Comparison of ENCODE assay signal across 14 cellular contexts in the genomic region with DNA sequence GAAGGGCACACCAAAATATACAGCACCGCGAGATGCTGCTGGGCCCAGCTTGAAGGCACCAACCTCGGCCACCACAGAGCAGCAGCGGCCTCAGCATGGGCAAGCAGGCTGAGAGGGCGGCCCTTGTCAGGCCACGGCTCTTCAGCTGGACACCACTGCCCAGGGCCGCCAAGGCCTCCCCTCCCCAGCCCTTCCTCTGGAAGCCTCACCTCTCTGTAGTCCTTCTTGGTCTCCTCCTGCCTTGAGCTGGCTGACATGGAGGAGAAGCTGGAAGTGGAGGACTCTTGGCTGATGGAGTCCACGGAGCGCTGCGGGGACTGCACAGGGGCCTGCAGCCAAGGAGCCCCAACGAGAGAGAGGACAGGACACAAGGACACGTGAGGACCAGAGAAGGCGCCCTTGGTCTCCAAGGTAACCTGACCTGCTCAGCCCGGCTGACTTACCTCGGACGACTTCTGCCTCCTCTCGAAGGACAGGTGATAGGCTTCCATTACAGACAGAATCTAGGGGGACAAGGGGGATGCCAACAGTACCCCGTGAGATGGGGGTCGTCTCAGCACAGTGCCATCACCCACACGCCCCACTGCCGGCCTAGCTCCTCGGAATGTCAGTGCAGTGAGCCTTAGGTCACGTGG. TPM values are rescaled to one million over a fixed set of nuclear protein-coding genes. Genes with fewer than 3 reads are reported as not detected.
DNase-seq lines count a peak whose midpoint lies in the region; ATAC-seq and TF ChIP-seq lines count a peak whose summit lies in the region.
"Had no signal": no experiment of that assay in that cellular context is flagged by ENCODE, and none has a peak within 500 bp of the region (broad histone marks: within the 10 kb centered on the region; RNA-seq: fewer than 3 reads in every experiment).

No MANE protein-coding gene starts in this region.

- no peak overlapping the region for H3K4me2 ChIP-seq in neural progenitor cell
- H3K4me2 ChIP-seq: A549 had no signal

- H3K4me3 Mint-ChIP-seq in chondrocyte (ENCODE audit: unreplicated experiment) = no peak overlapping the region
- H3K4me3 Mint-ChIP-seq in nephron progenitor cell = no peak overlapping the region
- H3K4me3 Mint-ChIP-seq in neural progenitor cell = no peak overlapping the region
- H3K4me3 Mint-ChIP-seq: CD4-positive, alpha-beta T cell; H9 had no signal

- H3K4me3 ChIP-seq in neural progenitor cell = no peak overlapping the region
- H3K4me3 ChIP-seq: A549 had no signal

- no peak overlapping the region for H3K9ac ChIP-seq in neural progenitor cell

- ATAC-seq in activated naive CD4-positive, alpha-beta T cell treated with anti-CD3 and anti-CD28 coated beads, Interleukin-2, amount 50 U/mL, for 72 hours = no peak
- ATAC-seq in GM21723 (IDR thresholded peaks at IDR 0.05; ENCODE audit: unreplicated experiment) = no peak
- ATAC-seq: A549 had no signal

- peaks cover 1 to 6% of the 10 kb centered on the region in 2 donors for H3K36me3 Mint-ChIP-seq in activated naive CD4-positive, alpha-beta T cell treated with anti-CD3 and anti-CD28 coated beads, Interleukin-2, amount 50 U/mL, for 72 hours
- H3K36me3 Mint-ChIP-seq in chondrocyte (ENCODE audit: low read depth) (peaks cover 38% of the 10 kb centered on the region), nephron progenitor cell (ENCODE audit: low read depth) (peaks cover 60% of the 10 kb centered on the region), neural progenitor cell (peaks cover 33% of the 10 kb centered on the region)

- H3K27me3 ChIP-seq in neural progenitor cell = no peaks in the 10 kb centered on the region

- no peaks in the 10 kb centered on the region for H3K27me3 Mint-ChIP-seq in chondrocyte (ENCODE audit: low read depth)
- peaks cover 8% of the 10 kb centered on the region for H3K27me3 Mint-ChIP-seq in nephron progenitor cell (ENCODE audit: low read depth, poor library complexity)
- H3K27me3 Mint-ChIP-seq in neural progenitor cell (ENCODE audit: insufficient read depth, low read depth) = peaks cover 2% of the 10 kb centered on the region
- H3K27me3 Mint-ChIP-seq: CD4-positive, alpha-beta T cell had no signal

- no peaks in the 10 kb centered on the region for H4K20me1 ChIP-seq in neural progenitor cell (ENCODE audit: low read depth)

- H3K9me3 Mint-ChIP-seq in activated naive CD4-positive, alpha-beta T cell treated with anti-CD3 and anti-CD28 coated beads, Interleukin-2, amount 50 U/mL, for 72 hours = no peaks in the 10 kb centered on the region
- H3K9me3 Mint-ChIP-seq in chondrocyte (ENCODE audit: low read depth) = no peaks in the 10 kb centered on the region
- H3K9me3 Mint-ChIP-seq in nephron progenitor cell = no peaks in the 10 kb centered on the region
- no peaks in the 10 kb centered on the region for H3K9me3 Mint-ChIP-seq in neural progenitor cell
- H3K9me3 Mint-ChIP-seq: CD4-positive, alpha-beta T cell; H9 had no signal

- no peaks in the 10 kb centered on the region for H3K4me1 ChIP-seq in neural progenitor cell
- H3K4me1 ChIP-seq: A549, Caco-2 had no signal

- H3K4me1 Mint-ChIP-seq in chondrocyte (ENCODE audit: low read depth) (no peaks in the 10 kb centered on the region), nephron progenitor cell (peaks cover 15% of the 10 kb centered on the region), neural progenitor cell (no peaks in the 10 kb centered on the region)
- H3K4me1 Mint-ChIP-seq: H9 had no signal

- H3K27ac Mint-ChIP-seq in activated naive CD4-positive, alpha-beta T cell treated with anti-CD3 and anti-CD28 coated beads, Interleukin-2, amount 50 U/mL, for 72 hours = peak overlapping the region; percentile 2 to 79
- no peak overlapping the region for H3K27ac Mint-ChIP-seq in chondrocyte (ENCODE audit: unreplicated experiment)
- peak overlapping the region; percentile 36 for H3K27ac Mint-ChIP-seq in nephron progenitor cell
- no peak overlapping the region for H3K27ac Mint-ChIP-seq in neural progenitor cell
- H3K27ac Mint-ChIP-seq: CD4-positive, alpha-beta T cell; H9 had no signal

- H3K27ac ChIP-seq in neural progenitor cell = no peak overlapping the region
- H3K27ac ChIP-seq: 22Rv1, A549, C4-2B had no signal

- no peaks in the 10 kb centered on the region for H3K79me2 ChIP-seq in neural progenitor cell (ENCODE audit: low read depth)

- H3K36me3 ChIP-seq in neural progenitor cell = no peaks in the 10 kb centered on the region

- DNase-seq in activated naive CD4-positive, alpha-beta T cell treated with anti-CD3 and anti-CD28 coated beads, Interleukin-2, amount 50 U/mL, for 72 hours (ENCODE audit: low spot score in 2 of 2) = no peak
- no peak for DNase-seq in activated naive CD4-positive, alpha-beta T cell treated with Interleukin-2 at 50 U/mL for 16 hours
- DNase-seq in chondrocyte (ENCODE audit: low spot score) (peak; percentile 68), nephron progenitor cell (no peak), neural progenitor cell (ENCODE audit: low spot score) (no peak), NCI-H446 (lab: John Stamatoyannopoulos, UW) (no peak)
- DNase-seq: AML-193; Caco-2; CD4-positive, alpha-beta T cell; H9 had no signal

- TF ChIP-seq CTCF in chondrocyte (IDR thresholded peaks at IDR 0.05) (no peak), nephron progenitor cell (IDR thresholded peaks at IDR 0.05) (no peak), neural progenitor cell (IDR thresholded peaks at IDR 0.05) (no peak)

- H3K9me3 ChIP-seq in neural progenitor cell (ENCODE audit: low read depth) = no peaks in the 10 kb centered on the region
- H3K9me3 ChIP-seq: A549, Caco-2 had no signal

- no peaks in the 10 kb centered on the region for H3F3A ChIP-seq in neural progenitor cell (ENCODE audit: low read depth)

- no peak overlapping the region for H2AFZ ChIP-seq in neural progenitor cell (replicated peaks)

RNA-seq across cellular contexts. Expression of a gene that starts 38.2 kb away (rescaled TPM):
- 100 to 1,000 TPM in 1 of 2 donors, 10 to 100 TPM in 1; 68.3 to 121 TPM for total RNA-seq in activated naive CD4-positive, alpha-beta T cell treated with anti-CD3 and anti-CD28 coated beads, Interleukin-2, amount 50 U/mL, for 72 hours
- total RNA-seq in chondrocyte = 108 to 119 TPM (median 111 TPM) in 3 replicates
- 78.5 and 88.9 TPM in 2 replicates for total RNA-seq in neural progenitor cell (ENCODE audit: low replicate concordance)

RNA-seq across cellular contexts. Expression of a gene that starts 55.8 kb away (rescaled TPM):
- 10 to 100 TPM; 30.2 to 38.5 TPM for total RNA-seq in activated naive CD4-positive, alpha-beta T cell treated with anti-CD3 and anti-CD28 coated beads, Interleukin-2, amount 50 U/mL, for 72 hours
- total RNA-seq in chondrocyte = 23.6 to 26.8 TPM (median 23.9 TPM) in 3 replicates
- total RNA-seq in neural progenitor cell (ENCODE audit: low replicate concordance) = 24.9 and 30.5 TPM in 2 replicates

RNA-seq across cellular contexts. Expression of a gene that starts 56.5 kb away (rescaled TPM):
- under 1 TPM in 1 of 2 donors, not detected in 1; 0.39 TPM for total RNA-seq in activated naive CD4-positive, alpha-beta T cell treated with anti-CD3 and anti-CD28 coated beads, Interleukin-2, amount 50 U/mL, for 72 hours
- total RNA-seq in chondrocyte (0.19 to 0.95 TPM (median 0.90 TPM) in 3 replicates), neural progenitor cell (ENCODE audit: low replicate concordance) (0.28 TPM in 1 of 2 replicates, not detected in the other)

Comparison
In these comparisons a context has a peak if more than half of its experiments do, and no peak if none do; other contexts are left out.
1. H3K27ac Mint-ChIP-seq: peak in activated naive CD4-positive, alpha-beta T cell treated with anti-CD3 and anti-CD28 coated beads, Interleukin-2, amount 50 U/mL, for 72 hours (2 of 2) and nephron progenitor cell (single experiment); none in chondrocyte (single experiment) and neural progenitor cell (single experiment).